In the genomic region with DNA sequence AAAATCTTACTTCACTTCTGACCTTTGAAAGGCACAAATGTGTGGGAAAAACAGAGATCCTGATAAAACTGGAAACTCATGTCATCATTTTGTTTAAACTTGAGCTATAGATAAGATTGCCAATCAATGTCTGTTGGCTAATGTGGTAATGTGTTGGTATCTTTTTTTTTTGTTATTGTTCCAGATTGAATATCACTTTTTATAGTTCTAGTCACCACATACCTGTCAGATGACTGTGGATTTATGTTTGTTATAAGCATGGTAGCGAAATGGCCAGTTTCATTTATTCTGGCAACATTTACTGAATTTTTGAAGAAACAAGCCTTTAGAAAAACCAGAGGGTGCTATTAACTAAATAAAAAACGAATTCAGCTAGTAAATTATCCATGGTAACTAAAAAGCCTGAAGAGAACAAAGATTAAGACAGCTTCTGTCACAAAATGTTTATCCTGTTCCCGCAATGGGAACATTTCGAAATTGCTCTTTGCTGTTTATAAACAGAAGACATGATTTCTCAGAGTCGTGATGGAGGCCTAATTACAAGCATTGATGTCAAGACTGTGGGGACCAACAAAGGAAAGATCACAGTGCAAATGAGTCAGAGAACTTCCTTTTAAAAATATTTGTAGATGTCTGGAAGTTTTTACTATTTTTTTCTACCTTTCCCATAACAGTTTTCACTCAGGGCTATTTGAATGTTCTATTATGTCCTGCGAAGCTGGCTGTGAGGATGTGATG, we compare ENCODE assay signal across 17 cellular contexts.
DNase-seq lines count a peak whose midpoint lies in the region; ATAC-seq and TF ChIP-seq lines count a peak whose summit lies in the region.
"Had no signal": no experiment of that assay in that cellular context is flagged by ENCODE, and none has a peak within 500 bp of the region (broad histone marks: within the 10 kb centered on the region; RNA-seq: fewer than 3 reads in every experiment).

No MANE protein-coding gene starts in this region.

- no TSS peak for BruUV-seq in PC-3 (replicated peaks; lab: Mats Ljungman, UMichigan)

- no peaks in the 10 kb centered on the region for H3K9me3 ChIP-seq in PC-3 (ENCODE audit: low read length)
- H3K9me3 ChIP-seq: esophagus muscularis mucosa had no signal

- H3K27me3 Mint-ChIP-seq in progenitor cell of endocrine pancreas = no peaks in the 10 kb centered on the region
- H3K27me3 Mint-ChIP-seq in activated T-helper 17 cell treated with anti-CD3 and anti-CD28 coated beads, Interleukin-2, amount 50 U/mL, for 72 hours = no peaks in the 10 kb centered on the region
- H3K27me3 Mint-ChIP-seq in activated naive CD8-positive, alpha-beta T cell treated with anti-CD3 and anti-CD28 coated beads for 36 hours = no peaks in the 10 kb centered on the region

- CTCF ChIA-PET in AG04449 (lab: Yijun Ruan, JAX) = interaction anchor here (0.7 to 1.5 kb wide), 2 partner anchors 9 to 64 kb away, joined by 3 to 4 read pairs; no protein-coding TSS in a partner anchor
- CTCF ChIA-PET in PC-3 (lab: Charles Lee) = no interaction called here

- peak overlapping the region; percentile 76 for H3K27ac Mint-ChIP-seq in progenitor cell of endocrine pancreas
- H3K27ac Mint-ChIP-seq in activated T-helper 17 cell treated with anti-CD3 and anti-CD28 coated beads, Interleukin-2, amount 50 U/mL, for 72 hours = no peak overlapping the region
- no peak overlapping the region for H3K27ac Mint-ChIP-seq in activated naive CD8-positive, alpha-beta T cell treated with anti-CD3 and anti-CD28 coated beads for 36 hours

- no peaks in the 10 kb centered on the region for H3K27me3 ChIP-seq in PC-3 (ENCODE audit: low read length)
- H3K27me3 ChIP-seq: esophagus muscularis mucosa had no signal

- peak; percentile 42; the same call in 1 of the 2 replicates for ATAC-seq in PC-3
- ATAC-seq in activated T-helper 17 cell treated with anti-CD3 and anti-CD28 coated beads, Interleukin-2, amount 50 U/mL, for 72 hours (replicated peaks) = no peak
- ATAC-seq: Right ventricle myocardium inferior had no signal

- no peaks in the 10 kb centered on the region for H3F3A ChIP-seq in PC-3 (ENCODE audit: low read length, unreplicated experiment)

- no peak overlapping the region for H3K4me3 ChIP-seq in AG04449 (ENCODE audit: low read depth, low read length)
- H3K4me3 ChIP-seq in PC-3 (ENCODE audit: low read length) = no peak overlapping the region
- H3K4me3 ChIP-seq: esophagus muscularis mucosa had no signal

- H2AFZ ChIP-seq in PC-3 (ENCODE audit: low read length) = 0 out of 2 replicates have a peak overlapping the region, but pooled peaks have one; percentile 49
- H2AFZ ChIP-seq: parathyroid adenoma had no signal

- H3K4me2 ChIP-seq in PC-3 (ENCODE audit: low read length) = peak overlapping the region; percentile 12

- no peaks in the 10 kb centered on the region for H4K20me1 ChIP-seq in PC-3 (ENCODE audit: low read length)

- H3K9me3 Mint-ChIP-seq in progenitor cell of endocrine pancreas (ENCODE audit: low read depth) = no peaks in the 10 kb centered on the region
- no peaks in the 10 kb centered on the region for H3K9me3 Mint-ChIP-seq in activated T-helper 17 cell treated with anti-CD3 and anti-CD28 coated beads, Interleukin-2, amount 50 U/mL, for 72 hours
- H3K9me3 Mint-ChIP-seq in activated naive CD8-positive, alpha-beta T cell treated with anti-CD3 and anti-CD28 coated beads for 36 hours = no peaks in the 10 kb centered on the region

- H3K36me3 ChIP-seq in PC-3 (ENCODE audit: low read depth, low read length) = no peaks in the 10 kb centered on the region
- H3K36me3 ChIP-seq: esophagus muscularis mucosa had no signal

- peak overlapping the region; percentile 56 for H3K27ac ChIP-seq in PC-3 (ENCODE audit: low read length)
- H3K27ac ChIP-seq: esophagus muscularis mucosa, parathyroid adenoma, VCaP had no signal

- peaks cover 18% of the 10 kb centered on the region for H3K4me1 ChIP-seq in PC-3 (ENCODE audit: insufficient read depth, low read length)
- H3K4me1 ChIP-seq: esophagus muscularis mucosa, parathyroid adenoma had no signal

- H3K9me2 ChIP-seq in PC-3 (replicated peaks; ENCODE audit: low read length) = no peaks in the 10 kb centered on the region

- peaks cover 30% of the 10 kb centered on the region for H3K4me1 Mint-ChIP-seq in progenitor cell of endocrine pancreas (ENCODE audit: low read depth)
- H3K4me1 Mint-ChIP-seq in activated T-helper 17 cell treated with anti-CD3 and anti-CD28 coated beads, Interleukin-2, amount 50 U/mL, for 72 hours = no peaks in the 10 kb centered on the region
- H3K4me1 Mint-ChIP-seq in activated naive CD8-positive, alpha-beta T cell treated with anti-CD3 and anti-CD28 coated beads for 36 hours = no peaks in the 10 kb centered on the region

- POLR2A ChIA-PET in AG04449 (lab: Yijun Ruan, JAX) = interaction anchor here (0.6 to 1.4 kb wide), 2 partner anchors 24 to 508 kb away, joined by 3 to 4 read pairs; no protein-coding TSS in a partner anchor
- POLR2A ChIA-PET in PC-3 (lab: Charles Lee; ENCODE audit: unreplicated experiment) = no interaction called here

- intact Hi-C loops in PC-3 (cut with micrococcal nuclease) = loop anchor here (5.0 kb wide), 1 partner anchor 34 kb away; no protein-coding TSS in a partner anchor

- H3K9ac ChIP-seq in PC-3 (ENCODE audit: low read length) = no peak overlapping the region
- H3K9ac ChIP-seq: parathyroid adenoma had no signal

- H3K4me3 Mint-ChIP-seq in progenitor cell of endocrine pancreas (ENCODE audit: low read depth) = peak overlapping the region; percentile 2
- H3K4me3 Mint-ChIP-seq in activated T-helper 17 cell treated with anti-CD3 and anti-CD28 coated beads, Interleukin-2, amount 50 U/mL, for 72 hours = no peak overlapping the region
- H3K4me3 Mint-ChIP-seq in activated naive CD8-positive, alpha-beta T cell treated with anti-CD3 and anti-CD28 coated beads for 36 hours = no peak overlapping the region

- peak; percentile 69 for DNase-seq in AG04449 (ENCODE audit: low read depth, low spot score)
- DNase-seq in PC-3 = peak; percentile 46
- DNase-seq in fibroblast of peridontal ligament (ENCODE audit: extremely low read depth) = peak; percentile 84
- no peak for DNase-seq in progenitor cell of endocrine pancreas (ENCODE audit: low spot score, unreplicated experiment)
- no peak for DNase-seq in stimulated activated CD4-positive, alpha-beta T cell treated with anti-CD3 and anti-CD28 coated beads, Interleukin-4, amount 100 ng/mL, for 1 hour
- no peak for DNase-seq in ecto neural progenitor cell (ENCODE audit: low spot score)
- DNase-seq in activated naive CD8-positive, alpha-beta T cell treated with anti-CD3 and anti-CD28 coated beads for 36 hours = no peak
- DNase-seq: activated T-cell treated with anti-CD3 and anti-CD28 coated beads for 4 hours, AML-193, anterior cingulate cortex, islet precursor cell, MV-4-11 had no signal

- no peaks in the 10 kb centered on the region for H3K36me3 Mint-ChIP-seq in progenitor cell of endocrine pancreas (ENCODE audit: insufficient read depth)
- no peaks in the 10 kb centered on the region for H3K36me3 Mint-ChIP-seq in activated T-helper 17 cell treated with anti-CD3 and anti-CD28 coated beads, Interleukin-2, amount 50 U/mL, for 72 hours (ENCODE audit: low read depth)
- no peaks in the 10 kb centered on the region for H3K36me3 Mint-ChIP-seq in activated naive CD8-positive, alpha-beta T cell treated with anti-CD3 and anti-CD28 coated beads for 36 hours

- no peaks in the 10 kb centered on the region for H3K79me2 ChIP-seq in PC-3 (ENCODE audit: low read length)
- H3K79me2 ChIP-seq: parathyroid adenoma had no signal

- TF ChIP-seq CTCF in AG04449 (IDR thresholded peaks at IDR 0.05; ENCODE audit: insufficient read depth, low read length, missing control alignments) (no peak), PC-3 (conservative IDR thresholded peaks at IDR 0.05; ENCODE audit: low read depth, low read length) (no peak), progenitor cell of endocrine pancreas (IDR thresholded peaks at IDR 0.05; ENCODE audit: unreplicated experiment) (no peak)

Comparison
In these comparisons a context has a peak if more than half of its experiments do, and no peak if none do; other contexts are left out.
1. DNase-seq: peak in AG04449 (single experiment), PC-3 (single experiment) and fibroblast of peridontal ligament (single experiment); none in progenitor cell of endocrine pancreas (single experiment), stimulated activated CD4-positive, alpha-beta T cell treated with anti-CD3 and anti-CD28 coated beads, Interleukin-4, amount 100 ng/mL, for 1 hour (single experiment), ecto neural progenitor cell (single experiment) and activated naive CD8-positive, alpha-beta T cell treated with anti-CD3 and anti-CD28 coated beads for 36 hours (single experiment).